Comparison of ENCODE assay signal across 16 cellular contexts in the genomic region with DNA sequence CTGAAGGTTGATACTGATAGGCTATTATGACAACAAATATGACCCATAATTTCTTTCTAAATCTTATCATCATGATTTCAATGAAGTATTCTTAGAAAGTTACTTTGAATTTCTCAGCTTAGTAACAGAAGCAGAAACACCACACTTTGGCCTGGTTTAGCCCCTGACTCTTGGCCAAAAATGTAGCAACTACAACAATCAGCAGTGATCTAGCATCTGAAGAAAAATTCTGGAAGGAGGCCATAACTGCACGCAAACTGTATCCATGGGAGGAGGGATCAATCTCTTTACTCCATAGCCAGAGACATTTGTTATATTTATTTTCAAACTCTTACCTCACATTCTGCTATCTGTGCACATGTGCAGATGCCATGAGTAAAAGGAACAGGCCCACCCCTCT.
DNase-seq lines count a peak whose midpoint lies in the region; ATAC-seq and TF ChIP-seq lines count a peak whose summit lies in the region.
"Had no signal": no experiment of that assay in that cellular context is flagged by ENCODE, and none has a peak within 500 bp of the region (broad histone marks: within the 10 kb centered on the region; RNA-seq: fewer than 3 reads in every experiment).

No MANE protein-coding gene starts in this region.

- no peak overlapping the region for H3K9ac ChIP-seq in GM23248
- H3K9ac ChIP-seq: BLaER1 had no signal

- H3K79me2 ChIP-seq in GM23248 (ENCODE audit: insufficient read depth): no peaks in the 10 kb centered on the region

- H3K4me1 ChIP-seq in GM23248 (ENCODE audit: insufficient read depth): no peaks in the 10 kb centered on the region

- in situ Hi-C loops in GM23248 (cut with MboI): no loop called here

- H4K20me1 ChIP-seq in GM23248 (ENCODE audit: insufficient read depth): no peaks in the 10 kb centered on the region
- H4K20me1 ChIP-seq: BLaER1 had no signal

- H3K27me3 ChIP-seq in GM23248 (replicated peaks; ENCODE audit: insufficient read depth): no peaks in the 10 kb centered on the region
- H3K27me3 ChIP-seq: BLaER1 had no signal

- H3K4me2 ChIP-seq in GM23248 (ENCODE audit: unreplicated experiment): no peak overlapping the region
- H3K4me2 ChIP-seq: BLaER1 had no signal

- H3K4me3 ChIP-seq in GM23248 (no peak overlapping the region), choroid plexus epithelial cell (ENCODE audit: low read depth, low read length) (no peak overlapping the region), fibroblast of villous mesenchyme (ENCODE audit: low read depth, low read length) (no peak overlapping the region)
- H3K4me3 ChIP-seq: BLaER1 had no signal

- peak; percentile 8 for DNase-seq in GM23248
- DNase-seq in choroid plexus epithelial cell (ENCODE audit: low read depth): peak; percentile 84
- peak; percentile 33 for DNase-seq in fibroblast of villous mesenchyme (ENCODE audit: low read depth)
- DNase-seq in sciatic nerve (ENCODE audit: low spot score): no peak
- DNase-seq in NCI-H510A (lab: John Stamatoyannopoulos, UW): no peak
- DNase-seq in NCI-H128 (lab: John Stamatoyannopoulos, UW; ENCODE audit: unreplicated experiment): no peak
- DNase-seq: CD8-positive, alpha-beta T cell; NCI-H1105; NCI-H1694 treated with DMSO at 0.1 percent for 48 hours; NCI-H446; NCI-H748 treated with DMSO at 0.1 percent for 48 hours had no signal

- peaks cover 24% of the 10 kb centered on the region for H3K27me3 Mint-ChIP-seq in activated T-helper 17 cell treated with anti-CD3 and anti-CD28 coated beads, Interleukin-2, amount 50 U/mL, for 72 hours

- TF ChIP-seq CTCF in choroid plexus epithelial cell (conservative IDR thresholded peaks at IDR 0.05; ENCODE audit: low read depth, low read length): no peak
- TF ChIP-seq CTCF in fibroblast of villous mesenchyme (IDR thresholded peaks at IDR 0.05; ENCODE audit: insufficient read depth, low read depth, low read length): no peak

- H3K36me3 Mint-ChIP-seq in activated T-helper 17 cell treated with anti-CD3 and anti-CD28 coated beads, Interleukin-2, amount 50 U/mL, for 72 hours (ENCODE audit: low read depth): no peaks in the 10 kb centered on the region
- H3K36me3 Mint-ChIP-seq: CD8-positive, alpha-beta T cell had no signal

- no peaks in the 10 kb centered on the region for H3K9me3 Mint-ChIP-seq in activated T-helper 17 cell treated with anti-CD3 and anti-CD28 coated beads, Interleukin-2, amount 50 U/mL, for 72 hours
- H3K9me3 Mint-ChIP-seq: CD8-positive, alpha-beta T cell had no signal

- H2AFZ ChIP-seq in GM23248: no peak overlapping the region

- no peaks in the 10 kb centered on the region for H3K4me1 Mint-ChIP-seq in activated T-helper 17 cell treated with anti-CD3 and anti-CD28 coated beads, Interleukin-2, amount 50 U/mL, for 72 hours

- peak; percentile 69 for ATAC-seq in sciatic nerve
- no peak for ATAC-seq in activated T-helper 17 cell treated with anti-CD3 and anti-CD28 coated beads, Interleukin-2, amount 50 U/mL, for 72 hours (replicated peaks)
- ATAC-seq in HG03135 (IDR thresholded peaks at IDR 0.05; ENCODE audit: unreplicated experiment): no peak
- ATAC-seq: CD8-positive, alpha-beta T cell; HCT116 had no signal

- intact Hi-C loops in sciatic nerve (cut with DNase I): no loop called here

- WGBS in GM23248 (ENCODE audit: low coverage in 1 of 2, low lambda C conversion rate in 2 of 2, missing lambda C conversion rate in 2 of 2), 2 experiments: 36 to 63% methylated on average over 1 of the region's 1 CpG

- no peak overlapping the region for H3K27ac Mint-ChIP-seq in activated T-helper 17 cell treated with anti-CD3 and anti-CD28 coated beads, Interleukin-2, amount 50 U/mL, for 72 hours
- H3K27ac Mint-ChIP-seq: CD8-positive, alpha-beta T cell had no signal

- H3K9me3 ChIP-seq in GM23248 (ENCODE audit: low read depth): no peaks in the 10 kb centered on the region
- H3K9me3 ChIP-seq: BLaER1 had no signal

- H3F3A ChIP-seq in GM23248 (ENCODE audit: insufficient read depth): no peaks in the 10 kb centered on the region

- H3K4me3 Mint-ChIP-seq in activated T-helper 17 cell treated with anti-CD3 and anti-CD28 coated beads, Interleukin-2, amount 50 U/mL, for 72 hours: no peak overlapping the region
- H3K4me3 Mint-ChIP-seq: CD8-positive, alpha-beta T cell had no signal

- H3K9me2 ChIP-seq in GM23248 (ENCODE audit: insufficient read depth): no peaks in the 10 kb centered on the region

- no peaks in the 10 kb centered on the region for H3K36me3 ChIP-seq in GM23248 (ENCODE audit: low read depth)
- H3K36me3 ChIP-seq: BLaER1 had no signal

- H3K27ac ChIP-seq in GM23248: no peak overlapping the region
- H3K27ac ChIP-seq: BLaER1, RWPE1 had no signal

Comparison
In these comparisons a context has a peak if more than half of its experiments do, and no peak if none do; other contexts are left out.
1. DNase-seq: peak in GM23248 (single experiment), choroid plexus epithelial cell (single experiment) and fibroblast of villous mesenchyme (single experiment); none in sciatic nerve (single experiment), NCI-H510A (single experiment) and NCI-H128 (single experiment).